ENCODE assay signal across 9 cellular contexts in genomic region chr2:74516070-74516633, GRCh38. TPM values are rescaled to one million over a fixed set of nuclear protein-coding genes. Genes with fewer than 3 reads are reported as not detected.
DNase-seq lines count a peak whose midpoint lies in the region; FAIRE-seq lines count a peak whose summit lies in the region.
"Had no signal": no experiment of that assay in that cellular context is flagged by ENCODE, and none has a peak within 500 bp of the region (broad histone marks: within the 10 kb centered on the region; RNA-seq: fewer than 3 reads in every experiment).

No MANE protein-coding gene starts in this region.

- peak overlapping the region; percentile 12 for H3K4me3 ChIP-seq in mesodermal cell (ENCODE audit: extremely low read depth, insufficient read depth, low read length, poor library complexity, severe bottlenecking)
- H3K4me3 ChIP-seq: A549 had no signal

- H3K27ac ChIP-seq in mesodermal cell (ENCODE audit: low read depth, low read length, severe bottlenecking), result no peak overlapping the region
- H3K27ac ChIP-seq: A549 had no signal

- no peak for FAIRE-seq in urothelium cell line (lab: Jason Lieb, UNC)
- FAIRE-seq: A549 had no signal

- peak; percentile 52 to 71 for DNase-seq in NCI-H526 (lab: John Stamatoyannopoulos, UW)
- DNase-seq in NCI-H526 treated with DMSO at 0.1 percent for 48 hours (lab: John Stamatoyannopoulos, UW), result no peak
- DNase-seq in activated CD4-positive, alpha-beta T cell treated with anti-CD3 and anti-CD28 coated beads, Interleukin-2, amount 50 U/mL, for 48 hours, result peak; percentile 74 to 82
- peak; percentile 58 for DNase-seq in effector CD8-positive, alpha-beta T cell (lab: John Stamatoyannopoulos, UW)
- DNase-seq in stimulated activated CD8-positive, alpha-beta memory T cell treated with anti-CD3 and anti-CD28 coated beads, Interleukin-4, amount 100 ng/mL, for 24 hours (ENCODE audit: low read depth), result peak; percentile 64
- DNase-seq in urothelium cell line (ENCODE audit: low spot score), result no peak
- no peak for DNase-seq in SHP77 (lab: John Stamatoyannopoulos, UW)

- H3K36me3 ChIP-seq in mesodermal cell (ENCODE audit: control insufficient read depth, insufficient read depth, low read length), result no peaks in the 10 kb centered on the region

- WGBS in mesodermal cell (ENCODE audit: insufficient coverage in 2 of 2), 2 experiments, result 10 to 13% methylated on average over 44 to 50 of the region's 56 CpGs

- no peaks in the 10 kb centered on the region for H3K9me3 ChIP-seq in mesodermal cell (ENCODE audit: control insufficient read depth, low read length)
- H3K9me3 ChIP-seq: A549 had no signal

- H3K4me1 ChIP-seq in mesodermal cell (ENCODE audit: control insufficient read depth, insufficient read depth, low read length, poor library complexity, severe bottlenecking), result peaks cover 10% of the 10 kb centered on the region

RNA-seq across cellular contexts. Expression of gene TLX2, which starts 1.9 kb away (rescaled TPM):
- polyA plus RNA-seq in mesodermal cell (2013, experiment 1 of 2), result 0.77 TPM
- polyA plus RNA-seq in mesodermal cell (2013, experiment 2 of 2), result not detected

RNA-seq across cellular contexts. Expression of gene PCGF1, which starts 8.7 kb away (rescaled TPM):
- 14.5 TPM for polyA plus RNA-seq in mesodermal cell (2013, experiment 1 of 2)
- 12.7 TPM for polyA plus RNA-seq in mesodermal cell (2013, experiment 2 of 2)

RNA-seq across cellular contexts. Expression of gene DQX1, which starts 9.9 kb away (rescaled TPM):
- 0.48 TPM for polyA plus RNA-seq in mesodermal cell (2013, experiment 1 of 2)
- polyA plus RNA-seq in mesodermal cell (2013, experiment 2 of 2), result 0.40 TPM

RNA-seq across cellular contexts. Expression of gene AUP1, which starts 13.4 kb away (rescaled TPM):
- polyA plus RNA-seq in mesodermal cell (2013, experiment 1 of 2), result 122 TPM
- 97.6 TPM for polyA plus RNA-seq in mesodermal cell (2013, experiment 2 of 2)

RNA-seq across cellular contexts. Expression of gene HTRA2, which starts 13.6 kb away (rescaled TPM):
- 32.1 TPM for polyA plus RNA-seq in mesodermal cell (2013, experiment 1 of 2)
- 33.4 TPM for polyA plus RNA-seq in mesodermal cell (2013, experiment 2 of 2)

Comparison
In these comparisons a context has a peak if more than half of its experiments do, and no peak if none do; other contexts are left out.
1. DNase-seq: peak in NCI-H526 (2 of 2), activated CD4-positive, alpha-beta T cell treated with anti-CD3 and anti-CD28 coated beads, Interleukin-2, amount 50 U/mL, for 48 hours (2 of 2), effector CD8-positive, alpha-beta T cell (single experiment) and stimulated activated CD8-positive, alpha-beta memory T cell treated with anti-CD3 and anti-CD28 coated beads, Interleukin-4, amount 100 ng/mL, for 24 hours (single experiment); none in NCI-H526 treated with DMSO at 0.1 percent for 48 hours (single experiment), urothelium cell line (single experiment) and SHP77 (0 of 2).